Comparison of ENCODE assay signal across 1 cellular context in the genomic region with DNA sequence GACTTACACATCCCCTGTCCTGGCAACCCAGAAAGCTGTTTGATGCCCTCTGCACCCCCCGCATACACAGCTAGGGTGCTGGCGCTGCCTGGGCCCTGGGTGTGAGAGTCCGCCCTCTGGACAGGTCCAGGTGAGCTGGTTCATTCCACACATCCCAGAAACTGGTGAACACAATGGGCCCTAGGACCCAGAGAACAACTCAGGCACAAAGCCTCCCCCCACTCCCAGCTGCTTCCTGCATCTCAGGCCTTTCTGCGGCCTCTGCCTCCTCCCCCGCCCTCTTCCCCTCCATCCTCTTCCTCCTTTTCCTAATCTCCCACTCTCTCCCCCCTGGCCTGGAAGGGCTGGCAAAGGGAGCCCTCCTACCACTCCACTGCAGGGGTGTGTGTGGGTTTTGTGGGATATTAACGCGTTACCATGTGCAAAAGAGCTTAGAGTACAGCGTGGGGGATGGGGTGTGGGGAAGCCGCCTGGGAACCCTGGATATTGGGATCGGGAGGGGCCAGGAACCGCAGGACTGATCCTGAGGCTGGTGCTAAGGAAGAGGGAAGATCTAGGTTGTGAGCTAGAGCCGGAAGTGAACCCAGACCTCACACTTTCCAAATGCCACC.
TF ChIP-seq lines count a peak whose summit lies in the region.

No MANE protein-coding gene starts in this region.

TF ChIP-seq in K562, 482 proteins besides CTCF, POLR2A, EP300 and RAD21 (continues in another document):
- peak; percentile 88 for TF ChIP-seq HDAC2 (IDR thresholded peaks at IDR 0.05)
- TF ChIP-seq, protein P1, sequence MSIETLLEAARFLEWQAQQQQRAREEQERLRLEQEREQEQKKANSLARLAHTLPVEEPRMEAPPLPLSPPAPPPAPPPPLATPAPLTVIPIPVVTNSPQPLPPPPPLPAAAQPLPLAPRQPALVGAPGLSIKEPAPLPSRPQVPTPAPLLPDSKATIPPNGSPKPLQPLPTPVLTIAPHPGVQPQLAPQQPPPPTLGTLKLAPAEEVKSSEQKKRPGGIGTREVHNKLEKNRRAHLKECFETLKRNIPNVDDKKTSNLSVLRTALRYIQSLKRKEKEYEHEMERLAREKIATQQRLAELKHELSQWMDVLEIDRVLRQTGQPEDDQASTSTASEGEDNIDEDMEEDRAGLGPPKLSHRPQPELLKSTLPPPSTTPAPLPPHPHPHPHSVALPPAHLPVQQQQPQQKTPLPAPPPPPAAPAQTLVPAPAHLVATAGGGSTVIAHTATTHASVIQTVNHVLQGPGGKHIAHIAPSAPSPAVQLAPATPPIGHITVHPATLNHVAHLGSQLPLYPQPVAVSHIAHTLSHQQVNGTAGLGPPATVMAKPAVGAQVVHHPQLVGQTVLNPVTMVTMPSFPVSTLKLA (conservative IDR thresholded peaks at IDR 0.05) = peak; percentile 72
- TF ChIP-seq TOE1 (IDR thresholded peaks at IDR 0.05; ENCODE audit: borderline replicate concordance) = peak; percentile 96
- TF ChIP-seq TOE1 (CRISPR knock-in tag; IDR thresholded peaks at IDR 0.05; ENCODE audit: borderline replicate concordance, low read depth) = no peak
- no peak for TF ChIP-seq U2AF2 (optimal IDR thresholded peaks at IDR 0.05; ENCODE audit: low read depth, low read length)
- TF ChIP-seq CTBP1 (IDR thresholded peaks at IDR 0.05; ENCODE audit: borderline replicate concordance) = peak; percentile 92
- peak; percentile 11 for TF ChIP-seq CXXC5 (CRISPR knock-in tag; IDR thresholded peaks at IDR 0.05)
- TF ChIP-seq, protein P2, sequence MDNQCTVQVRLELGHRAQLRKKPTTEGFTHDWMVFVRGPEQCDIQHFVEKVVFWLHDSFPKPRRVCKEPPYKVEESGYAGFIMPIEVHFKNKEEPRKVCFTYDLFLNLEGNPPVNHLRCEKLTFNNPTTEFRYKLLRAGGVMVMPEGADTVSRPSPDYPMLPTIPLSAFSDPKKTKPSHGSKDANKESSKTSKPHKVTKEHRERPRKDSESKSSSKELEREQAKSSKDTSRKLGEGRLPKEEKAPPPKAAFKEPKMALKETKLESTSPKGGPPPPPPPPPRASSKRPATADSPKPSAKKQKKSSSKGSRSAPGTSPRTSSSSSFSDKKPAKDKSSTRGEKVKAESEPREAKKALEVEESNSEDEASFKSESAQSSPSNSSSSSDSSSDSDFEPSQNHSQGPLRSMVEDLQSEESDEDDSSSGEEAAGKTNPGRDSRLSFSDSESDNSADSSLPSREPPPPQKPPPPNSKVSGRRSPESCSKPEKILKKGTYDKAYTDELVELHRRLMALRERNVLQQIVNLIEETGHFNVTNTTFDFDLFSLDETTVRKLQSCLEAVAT (IDR thresholded peaks at IDR 0.05) = peak; percentile 51 to 87; a peak in 3 of 4 replicates
- no peak for TF ChIP-seq YBX1 (IDR thresholded peaks at IDR 0.05)
- TF ChIP-seq, protein P3, sequence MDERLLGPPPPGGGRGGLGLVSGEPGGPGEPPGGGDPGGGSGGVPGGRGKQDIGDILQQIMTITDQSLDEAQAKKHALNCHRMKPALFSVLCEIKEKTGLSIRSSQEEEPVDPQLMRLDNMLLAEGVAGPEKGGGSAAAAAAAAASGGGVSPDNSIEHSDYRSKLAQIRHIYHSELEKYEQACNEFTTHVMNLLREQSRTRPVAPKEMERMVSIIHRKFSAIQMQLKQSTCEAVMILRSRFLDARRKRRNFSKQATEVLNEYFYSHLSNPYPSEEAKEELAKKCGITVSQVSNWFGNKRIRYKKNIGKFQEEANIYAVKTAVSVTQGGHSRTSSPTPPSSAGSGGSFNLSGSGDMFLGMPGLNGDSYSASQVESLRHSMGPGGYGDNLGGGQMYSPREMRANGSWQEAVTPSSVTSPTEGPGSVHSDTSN (CRISPR knock-in tag; IDR thresholded peaks at IDR 0.05; ENCODE audit: low read depth) = no peak
- TF ChIP-seq, protein P3 (tag; conservative IDR thresholded peaks at IDR 0.05; ENCODE audit: low read depth) = 0 out of 2 replicates have a peak, but pooled peaks have one; percentile 23
- TF ChIP-seq, protein P4, sequence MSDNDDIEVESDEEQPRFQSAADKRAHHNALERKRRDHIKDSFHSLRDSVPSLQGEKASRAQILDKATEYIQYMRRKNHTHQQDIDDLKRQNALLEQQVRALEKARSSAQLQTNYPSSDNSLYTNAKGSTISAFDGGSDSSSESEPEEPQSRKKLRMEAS (CRISPR knock-in tag; IDR thresholded peaks at IDR 0.05) = peak; percentile 54; the same call in 1 of the 2 replicates
- TF ChIP-seq GABPB1 (CRISPR knock-in tag; IDR thresholded peaks at IDR 0.05) = peak; percentile 74; the same call in 1 of the 2 replicates
- peak; percentile 92 for TF ChIP-seq ELF1 (tag; IDR thresholded peaks at IDR 0.05)
- TF ChIP-seq SUPT5H (IDR thresholded peaks at IDR 0.05) = no peak
- TF ChIP-seq MYC (IDR thresholded peaks at IDR 0.05; ENCODE audit: low read depth, low read length) = peak; percentile 56
- no peak for TF ChIP-seq MYC (CRISPR knock-in tag; IDR thresholded peaks at IDR 0.05; ENCODE audit: borderline replicate concordance, low read depth)
- no peak for TF ChIP-seq BCL6 (CRISPR knock-in tag; IDR thresholded peaks at IDR 0.05)
- TF ChIP-seq, protein P5, sequence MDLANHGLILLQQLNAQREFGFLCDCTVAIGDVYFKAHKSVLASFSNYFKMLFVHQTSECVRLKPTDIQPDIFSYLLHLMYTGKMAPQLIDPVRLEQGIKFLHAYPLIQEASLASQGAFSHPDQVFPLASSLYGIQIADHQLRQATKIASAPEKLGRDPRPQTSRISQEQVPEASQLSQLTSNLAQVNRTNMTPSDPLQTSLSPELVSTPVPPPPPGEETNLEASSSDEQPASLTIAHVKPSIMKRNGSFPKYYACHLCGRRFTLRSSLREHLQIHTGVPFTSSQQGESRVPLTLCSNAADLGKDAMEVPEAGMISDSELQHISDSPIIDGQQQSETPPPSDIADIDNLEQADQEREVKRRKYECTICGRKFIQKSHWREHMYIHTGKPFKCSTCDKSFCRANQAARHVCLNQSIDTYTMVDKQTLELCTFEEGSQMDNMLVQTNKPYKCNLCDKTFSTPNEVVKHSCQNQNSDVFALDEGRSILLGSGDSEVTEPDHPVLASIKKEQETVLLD (IDR thresholded peaks at IDR 0.05) = peak; percentile 71; the same call in 1 of the 2 replicates
- TF ChIP-seq, protein P6, sequence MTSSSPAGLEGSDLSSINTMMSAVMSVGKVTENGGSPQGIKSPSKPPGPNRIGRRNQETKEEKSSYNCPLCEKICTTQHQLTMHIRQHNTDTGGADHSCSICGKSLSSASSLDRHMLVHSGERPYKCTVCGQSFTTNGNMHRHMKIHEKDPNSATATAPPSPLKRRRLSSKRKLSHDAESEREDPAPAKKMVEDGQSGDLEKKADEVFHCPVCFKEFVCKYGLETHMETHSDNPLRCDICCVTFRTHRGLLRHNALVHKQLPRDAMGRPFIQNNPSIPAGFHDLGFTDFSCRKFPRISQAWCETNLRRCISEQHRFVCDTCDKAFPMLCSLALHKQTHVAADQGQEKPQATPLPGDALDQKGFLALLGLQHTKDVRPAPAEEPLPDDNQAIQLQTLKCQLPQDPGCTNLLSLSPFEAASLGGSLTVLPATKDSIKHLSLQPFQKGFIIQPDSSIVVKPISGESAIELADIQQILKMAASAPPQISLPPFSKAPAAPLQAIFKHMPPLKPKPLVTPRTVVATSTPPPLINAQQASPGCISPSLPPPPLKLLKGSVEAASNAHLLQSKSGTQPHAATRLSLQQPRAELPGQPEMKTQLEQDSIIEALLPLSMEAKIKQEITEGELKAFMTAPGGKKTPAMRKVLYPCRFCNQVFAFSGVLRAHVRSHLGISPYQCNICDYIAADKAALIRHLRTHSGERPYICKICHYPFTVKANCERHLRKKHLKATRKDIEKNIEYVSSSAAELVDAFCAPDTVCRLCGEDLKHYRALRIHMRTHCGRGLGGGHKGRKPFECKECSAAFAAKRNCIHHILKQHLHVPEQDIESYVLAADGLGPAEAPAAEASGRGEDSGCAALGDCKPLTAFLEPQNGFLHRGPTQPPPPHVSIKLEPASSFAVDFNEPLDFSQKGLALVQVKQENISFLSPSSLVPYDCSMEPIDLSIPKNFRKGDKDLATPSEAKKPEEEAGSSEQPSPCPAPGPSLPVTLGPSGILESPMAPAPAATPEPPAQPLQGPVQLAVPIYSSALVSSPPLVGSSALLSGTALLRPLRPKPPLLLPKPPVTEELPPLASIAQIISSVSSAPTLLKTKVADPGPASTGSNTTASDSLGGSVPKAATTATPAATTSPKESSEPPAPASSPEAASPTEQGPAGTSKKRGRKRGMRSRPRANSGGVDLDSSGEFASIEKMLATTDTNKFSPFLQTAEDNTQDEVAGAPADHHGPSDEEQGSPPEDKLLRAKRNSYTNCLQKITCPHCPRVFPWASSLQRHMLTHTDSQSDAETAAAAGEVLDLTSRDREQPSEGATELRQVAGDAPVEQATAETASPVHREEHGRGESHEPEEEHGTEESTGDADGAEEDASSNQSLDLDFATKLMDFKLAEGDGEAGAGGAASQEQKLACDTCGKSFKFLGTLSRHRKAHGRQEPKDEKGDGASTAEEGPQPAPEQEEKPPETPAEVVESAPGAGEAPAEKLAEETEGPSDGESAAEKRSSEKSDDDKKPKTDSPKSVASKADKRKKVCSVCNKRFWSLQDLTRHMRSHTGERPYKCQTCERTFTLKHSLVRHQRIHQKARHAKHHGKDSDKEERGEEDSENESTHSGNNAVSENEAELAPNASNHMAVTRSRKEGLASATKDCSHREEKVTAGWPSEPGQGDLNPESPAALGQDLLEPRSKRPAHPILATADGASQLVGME (CRISPR knock-in tag; IDR thresholded peaks at IDR 0.05) = peak; percentile 86; the same call in 1 of the 2 replicates
- TF ChIP-seq SRSF3 (IDR thresholded peaks at IDR 0.05; ENCODE audit: insufficient read depth, low read length) = no peak
- TF ChIP-seq, protein P7, sequence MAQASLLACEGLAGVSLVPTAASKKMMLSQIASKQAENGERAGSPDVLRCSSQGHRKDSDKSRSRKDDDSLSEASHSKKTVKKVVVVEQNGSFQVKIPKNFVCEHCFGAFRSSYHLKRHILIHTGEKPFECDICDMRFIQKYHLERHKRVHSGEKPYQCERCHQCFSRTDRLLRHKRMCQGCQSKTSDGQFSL (CRISPR knock-in tag; IDR thresholded peaks at IDR 0.05) = peak; percentile 97
- TF ChIP-seq, protein P7 (tag; IDR thresholded peaks at IDR 0.05) = peak in 1 of 2 experiments; percentile 95; a peak in 2 of 4 replicates
- TF ChIP-seq NELFE (IDR thresholded peaks at IDR 0.05; ENCODE audit: insufficient read depth, insufficient read length) = no peak
- peak; percentile 84; the same call in 1 of the 2 replicates for TF ChIP-seq XRCC5 (IDR thresholded peaks at IDR 0.05; ENCODE audit: low read depth, low read length)
- TF ChIP-seq, protein P8, sequence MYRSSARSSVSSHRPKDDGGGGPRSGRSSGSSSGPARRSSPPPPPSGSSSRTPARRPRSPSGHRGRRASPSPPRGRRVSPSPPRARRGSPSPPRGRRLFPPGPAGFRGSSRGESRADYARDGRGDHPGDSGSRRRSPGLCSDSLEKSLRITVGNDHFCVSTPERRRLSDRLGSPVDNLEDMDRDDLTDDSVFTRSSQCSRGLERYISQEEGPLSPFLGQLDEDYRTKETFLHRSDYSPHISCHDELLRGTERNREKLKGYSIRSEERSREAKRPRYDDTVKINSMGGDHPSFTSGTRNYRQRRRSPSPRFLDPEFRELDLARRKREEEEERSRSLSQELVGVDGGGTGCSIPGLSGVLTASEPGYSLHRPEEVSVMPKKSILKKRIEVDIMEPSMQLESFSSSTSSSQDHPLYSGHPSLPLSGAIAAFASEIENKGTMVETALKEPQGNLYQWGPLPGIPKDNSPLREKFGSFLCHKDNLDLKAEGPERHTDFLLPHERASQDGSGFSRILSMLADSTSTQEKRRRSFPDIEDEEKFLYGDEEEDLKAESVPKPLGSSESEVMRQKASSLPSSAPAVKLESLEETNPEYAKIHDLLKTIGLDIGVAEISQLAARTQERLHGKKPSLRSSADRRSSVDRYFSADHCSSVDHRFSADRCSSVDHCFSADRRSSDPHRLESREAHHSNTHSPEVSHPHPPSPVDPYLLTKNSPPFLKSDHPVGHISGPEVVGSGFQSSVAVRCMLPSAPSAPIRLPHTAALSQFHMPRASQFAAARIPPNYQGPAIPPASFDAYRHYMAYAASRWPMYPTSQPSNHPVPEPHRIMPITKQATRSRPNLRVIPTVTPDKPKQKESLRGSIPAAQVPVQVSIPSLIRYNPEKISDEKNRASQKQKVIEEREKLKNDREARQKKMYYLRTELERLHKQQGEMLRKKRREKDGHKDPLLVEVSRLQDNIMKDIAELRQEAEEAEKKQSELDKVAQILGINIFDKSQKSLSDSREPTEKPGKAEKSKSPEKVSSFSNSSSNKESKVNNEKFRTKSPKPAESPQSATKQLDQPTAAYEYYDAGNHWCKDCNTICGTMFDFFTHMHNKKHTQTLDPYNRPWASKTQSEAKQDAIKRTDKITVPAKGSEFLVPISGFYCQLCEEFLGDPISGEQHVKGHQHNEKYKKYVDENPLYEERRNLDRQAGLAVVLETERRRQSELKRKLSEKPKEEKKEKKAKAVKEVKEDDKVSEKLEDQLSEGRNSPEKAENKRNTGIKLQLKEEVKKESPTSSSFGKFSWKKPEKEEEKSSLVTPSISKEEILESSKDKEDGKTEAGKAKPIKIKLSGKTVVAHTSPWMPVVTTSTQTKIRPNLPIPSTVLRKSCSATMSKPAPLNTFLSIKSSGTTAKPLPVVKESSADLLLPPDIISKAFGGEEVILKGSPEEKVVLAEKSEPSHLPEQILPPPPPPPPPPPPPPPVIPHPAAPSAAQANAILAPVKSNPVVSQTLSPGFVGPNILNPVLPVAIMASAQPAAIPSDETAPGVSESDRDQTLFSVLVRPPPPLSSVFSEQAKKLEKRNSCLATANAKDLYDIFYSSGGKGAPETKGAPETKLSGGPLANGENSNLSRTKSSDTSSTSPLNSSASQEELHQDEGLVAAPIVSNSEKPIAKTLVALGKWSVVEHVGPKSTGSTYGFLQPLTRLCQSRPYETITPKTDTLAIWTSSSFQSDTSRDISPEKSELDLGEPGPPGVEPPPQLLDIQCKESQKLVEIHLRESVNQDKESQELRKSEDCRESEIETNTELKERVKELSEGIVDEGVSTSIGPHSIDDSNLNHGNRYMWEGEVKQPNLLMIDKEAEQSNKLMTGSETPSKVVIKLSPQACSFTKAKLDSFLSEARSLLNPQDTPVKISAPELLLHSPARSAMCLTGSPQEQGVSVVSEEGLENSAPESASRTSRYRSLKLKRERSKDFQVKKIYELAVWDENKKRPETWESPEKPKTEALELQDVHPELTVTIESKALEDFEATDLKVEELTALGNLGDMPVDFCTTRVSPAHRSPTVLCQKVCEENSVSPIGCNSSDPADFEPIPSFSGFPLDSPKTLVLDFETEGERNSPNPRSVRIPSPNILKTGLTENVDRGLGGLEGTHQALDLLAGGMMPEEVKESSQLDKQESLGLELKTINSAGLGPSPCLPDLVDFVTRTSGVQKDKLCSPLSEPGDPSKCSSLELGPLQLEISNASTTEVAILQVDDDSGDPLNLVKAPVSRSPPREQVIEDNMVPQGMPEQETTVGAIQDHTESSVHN (IDR thresholded peaks at IDR 0.05; ENCODE audit: borderline replicate concordance in 1 of 2, low read depth in 1 of 2) = peak in 1 of 2 experiments; percentile 75; a peak in 1 of 4 replicates
- peak; percentile 59; the same call in 1 of the 2 replicates for TF ChIP-seq ZBTB7A (IDR thresholded peaks at IDR 0.05; ENCODE audit: borderline replicate concordance, control insufficient read depth, low read depth, low read length)
- peak; percentile 55; the same call in 1 of the 2 replicates for TF ChIP-seq RB1 (IDR thresholded peaks at IDR 0.05; ENCODE audit: low read depth)
- peak; percentile 59 for TF ChIP-seq CBFA2T3 (IDR thresholded peaks at IDR 0.05)
